ENCODE assay signal across 18 cellular contexts in the genomic region with DNA sequence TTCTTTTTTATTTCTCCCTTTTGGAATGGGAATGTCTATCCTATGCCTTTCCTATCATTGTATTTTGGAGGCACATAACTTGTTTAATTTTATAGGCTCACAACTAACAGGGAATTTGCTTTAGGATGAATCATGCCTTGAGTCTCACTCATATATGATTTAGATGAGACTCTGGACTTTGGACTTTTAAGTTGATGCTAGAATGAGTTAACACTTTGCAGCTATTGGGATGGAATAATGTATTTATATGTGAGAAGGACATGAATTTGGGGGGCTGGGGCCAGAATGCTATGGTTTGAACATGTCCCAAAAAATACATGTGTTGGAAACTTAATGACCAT.
DNase-seq lines count a peak whose midpoint lies in the region; ATAC-seq and TF ChIP-seq lines count a peak whose summit lies in the region.
"Had no signal": no experiment of that assay in that cellular context is flagged by ENCODE, and none has a peak within 500 bp of the region (broad histone marks: within the 10 kb centered on the region; RNA-seq: fewer than 3 reads in every experiment).

No MANE protein-coding gene starts in this region.

- CTCF ChIA-PET in PC-3 (lab: Charles Lee), result no interaction called here
- CTCF ChIA-PET in CD8-positive, alpha-beta memory T cell (lab: Charles Lee), result no interaction called here

- H3K27ac Mint-ChIP-seq in CD8-positive, alpha-beta memory T cell, result no peak overlapping the region
- H3K27ac Mint-ChIP-seq: CD4-positive, CD25-positive, alpha-beta regulatory T cell had no signal

- peaks cover 0 to 7% (median 3%) of the 10 kb centered on the region in 5 donors for H3K9me3 Mint-ChIP-seq in CD8-positive, alpha-beta memory T cell

- H3K27ac ChIP-seq in PC-3 (ENCODE audit: low read length), result peak overlapping the region; percentile 78
- peak overlapping the region; percentile 15 for H3K27ac ChIP-seq in hepatocyte
- no peak overlapping the region for H3K27ac ChIP-seq in CD8-positive, alpha-beta memory T cell (ENCODE audit: low read depth, low read length)
- H3K27ac ChIP-seq: BLaER1 treated with 17β-estradiol and CSF1 and Interleukin-3, amounts not matched to agents 10 nM and 100 nM had no signal

- H3K4me3 ChIP-seq in PC-3 (ENCODE audit: low read length), result no peak overlapping the region
- H3K4me3 ChIP-seq in hepatocyte, result no peak overlapping the region
- no peak overlapping the region for H3K4me3 ChIP-seq in CD8-positive, alpha-beta memory T cell (ENCODE audit: low read length)
- H3K4me3 ChIP-seq: BLaER1 treated with 17β-estradiol and CSF1 and Interleukin-3, amounts not matched to agents 10 nM and 100 nM had no signal

- H3K9me3 ChIP-seq in PC-3 (ENCODE audit: low read length) (no peaks in the 10 kb centered on the region), hepatocyte (ENCODE audit: low read depth) (no peaks in the 10 kb centered on the region)
- no peaks in the 10 kb centered on the region for H3K9me3 ChIP-seq in CD8-positive, alpha-beta memory T cell (ENCODE audit: low read length)

- H3K36me3 ChIP-seq in PC-3 (ENCODE audit: low read depth, low read length) (no peaks in the 10 kb centered on the region), hepatocyte (replicated peaks; ENCODE audit: insufficient read depth, low read depth) (no peaks in the 10 kb centered on the region)
- H3K36me3 ChIP-seq in CD8-positive, alpha-beta memory T cell (ENCODE audit: insufficient read depth, low read length), result no peaks in the 10 kb centered on the region

- H3K4me1 ChIP-seq in PC-3 (ENCODE audit: insufficient read depth, low read length), result peaks cover 17% of the 10 kb centered on the region
- H3K4me1 ChIP-seq in hepatocyte (ENCODE audit: insufficient read depth), result no peaks in the 10 kb centered on the region
- no peaks in the 10 kb centered on the region for H3K4me1 ChIP-seq in CD8-positive, alpha-beta memory T cell (ENCODE audit: insufficient read depth, low read length)

- H3F3A ChIP-seq in PC-3 (ENCODE audit: low read length, unreplicated experiment), result peaks cover 3% of the 10 kb centered on the region

- peak; percentile 92 for ATAC-seq in PC-3

- POLR2A ChIA-PET in PC-3 (lab: Charles Lee; ENCODE audit: unreplicated experiment), result interaction anchor here (0.6 to 0.7 kb wide), 3 partner anchors 17 to 177 kb away, joined by 3 to 7 read pairs (median 6); no protein-coding TSS in a partner anchor
- POLR2A ChIA-PET in CD8-positive, alpha-beta memory T cell (lab: Charles Lee), result no interaction called here

- peaks cover 0 to 10% (median 2%) of the 10 kb centered on the region in 3 donors for H3K36me3 Mint-ChIP-seq in CD8-positive, alpha-beta memory T cell

- H3K9ac ChIP-seq in PC-3 (ENCODE audit: low read length), result peak overlapping the region; percentile 23; the same call in 1 of the 2 replicates
- H3K9ac ChIP-seq: BLaER1 treated with 17β-estradiol and CSF1 and Interleukin-3, amounts not matched to agents 10 nM and 100 nM had no signal

- H3K27me3 ChIP-seq in PC-3 (ENCODE audit: low read length) (no peaks in the 10 kb centered on the region), hepatocyte (no peaks in the 10 kb centered on the region)
- no peaks in the 10 kb centered on the region for H3K27me3 ChIP-seq in CD8-positive, alpha-beta memory T cell (ENCODE audit: insufficient read depth, low read length, poor library complexity, severe bottlenecking)
- H3K27me3 ChIP-seq: BLaER1 treated with 17β-estradiol and CSF1 and Interleukin-3, amounts not matched to agents 10 nM and 100 nM had no signal

- H3K4me3 Mint-ChIP-seq in CD8-positive, alpha-beta memory T cell, result no peak overlapping the region
- H3K4me3 Mint-ChIP-seq: CD4-positive, CD25-positive, alpha-beta regulatory T cell had no signal

- H3K27me3 Mint-ChIP-seq in CD8-positive, alpha-beta memory T cell, result peaks cover 0 to 1% of the 10 kb centered on the region in 2 donors
- H3K27me3 Mint-ChIP-seq: CD4-positive, CD25-positive, alpha-beta regulatory T cell had no signal

- TF ChIP-seq CTCF in PC-3 (conservative IDR thresholded peaks at IDR 0.05; ENCODE audit: low read depth, low read length) (no peak), hepatocyte (IDR thresholded peaks at IDR 0.05; ENCODE audit: poor library complexity) (no peak)

- peak; percentile 34 for DNase-seq in DMS53 (lab: John Stamatoyannopoulos, UW)
- no peak for DNase-seq in DMS53 treated with DMSO at 0.1 percent for 48 hours (lab: John Stamatoyannopoulos, UW; ENCODE audit: unreplicated experiment)
- DNase-seq in PC-3, result peak; percentile 80
- DNase-seq in hepatocyte (ENCODE audit: low spot score), result no peak
- no peak for DNase-seq in CD8-positive, alpha-beta memory T cell
- DNase-seq in SKM-1 (lab: John Stamatoyannopoulos, UW; ENCODE audit: unreplicated experiment), result no peak
- no peak for DNase-seq in pons (ENCODE audit: low spot score)
- no peak for DNase-seq in Kasumi-1 (lab: John Stamatoyannopoulos, UW)
- DNase-seq: 8988T; ACHN; Calu3; CD4-positive, CD25-positive, alpha-beta regulatory T cell; DMS 273 treated with DMSO at 0.1 percent for 48 hours; DMS79 treated with DMSO at 0.1 percent for 48 hours; EL; GOT3; H9 had no signal

- peak overlapping the region; percentile 43 for H3K4me2 ChIP-seq in PC-3 (ENCODE audit: low read length)
- no peak overlapping the region for H3K4me2 ChIP-seq in hepatocyte
- H3K4me2 ChIP-seq: BLaER1 treated with 17β-estradiol and CSF1 and Interleukin-3, amounts not matched to agents 10 nM and 100 nM had no signal

- no peaks in the 10 kb centered on the region for H3K79me2 ChIP-seq in PC-3 (ENCODE audit: low read length)
- no peaks in the 10 kb centered on the region for H3K79me2 ChIP-seq in hepatocyte

- H4K20me1 ChIP-seq in PC-3 (ENCODE audit: low read length) (no peaks in the 10 kb centered on the region), hepatocyte (ENCODE audit: insufficient read depth, poor library complexity, severe bottlenecking) (no peaks in the 10 kb centered on the region)
- H4K20me1 ChIP-seq: BLaER1 treated with 17β-estradiol and CSF1 and Interleukin-3, amounts not matched to agents 10 nM and 100 nM had no signal

- intact Hi-C loops in PC-3 (cut with micrococcal nuclease), result loop anchor here (1.0 to 5.0 kb wide), 3 partner anchors 13 to 170 kb away; no protein-coding TSS in a partner anchor

- peaks cover 0 to 2% (median 0%) of the 10 kb centered on the region in 3 donors for H3K4me1 Mint-ChIP-seq in CD8-positive, alpha-beta memory T cell

- no TSS peak for BruUV-seq in PC-3 (replicated peaks; lab: Mats Ljungman, UMichigan)

- H3K9me2 ChIP-seq in PC-3 (replicated peaks; ENCODE audit: low read length) (no peaks in the 10 kb centered on the region), hepatocyte (replicated peaks; ENCODE audit: insufficient read depth) (no peaks in the 10 kb centered on the region)

- H2AFZ ChIP-seq in PC-3 (ENCODE audit: low read length) (no peak overlapping the region), hepatocyte (no peak overlapping the region)

Comparison
In these comparisons a context has a peak if more than half of its experiments do, and no peak if none do; other contexts are left out.
1. DNase-seq: peak in DMS53 (single experiment) and PC-3 (single experiment); none in DMS53 treated with DMSO at 0.1 percent for 48 hours (single experiment), hepatocyte (single experiment), CD8-positive, alpha-beta memory T cell (0 of 5), SKM-1 (single experiment), pons (single experiment) and Kasumi-1 (0 of 2).